In genomic region chr3:47244531-47245100, GRCh38 we compare ENCODE assay signal across 27 cellular contexts. TPM values are rescaled to one million over a fixed set of nuclear protein-coding genes. Genes with fewer than 3 reads are reported as not detected.
DNase-seq lines count a peak whose midpoint lies in the region; ATAC-seq, FAIRE-seq and TF ChIP-seq lines count a peak whose summit lies in the region.
"Had no signal": no experiment of that assay in that cellular context is flagged by ENCODE, and none has a peak within 500 bp of the region (broad histone marks: within the 10 kb centered on the region; RNA-seq: fewer than 3 reads in every experiment).

No MANE protein-coding gene starts in this region.

- TF ChIP-seq RAD21 in K562 (CRISPR knock-in tag; conservative IDR thresholded peaks at IDR 0.05 in 1 of 2, IDR thresholded peaks at IDR 0.05 in 1 of 2), result no peak

- peaks cover 0 to 4% of the 10 kb centered on the region in 2 experiments; a peak in 3 of 5 replicates for H3K4me1 ChIP-seq in K562 (replicated peaks in 1 of 2; ENCODE audit: control insufficient read depth in 2 of 2, insufficient read depth in 2 of 2, low read length in 2 of 2)
- H3K4me1 ChIP-seq in lower lobe of right lung, result no peaks in the 10 kb centered on the region
- H3K4me1 ChIP-seq: BE2C, BLaER1 had no signal

- TF ChIP-seq CTCF in K562 (IDR thresholded peaks at IDR 0.05 in 2 of 3, conservative IDR thresholded peaks at IDR 0.05 in 1 of 3; ENCODE audit: insufficient read depth in 2 of 3, low read depth in 1 of 3, low read length in 3 of 3) (0 out of 6 replicates have a peak, but pooled peaks of 1 of the 3 experiments have one; percentile 10), chondrocyte (IDR thresholded peaks at IDR 0.05) (no peak), lower lobe of right lung (IDR thresholded peaks at IDR 0.05) (no peak)

- CTCF ChIA-PET in K562 (lab: Yijun Ruan, JAX; ENCODE audit: low intra/inter-chr PET ratio), result no interaction called here
- CTCF ChIA-PET in activated naive CD4-positive, alpha-beta T cell treated with anti-CD3 and anti-CD28 coated beads for 36 hours (lab: Charles Lee), result no interaction called here

- POLR2A ChIA-PET in K562 (lab: Yijun Ruan, JAX), result interaction anchor here (0.8 to 1.1 kb wide), 3 partner anchors 10 to 32 kb away, joined by 3 to 4 read pairs (median 3); no protein-coding TSS in a partner anchor

- no peaks in the 10 kb centered on the region for H3K9me1 ChIP-seq in K562 (ENCODE audit: control insufficient read depth, insufficient read depth, low read length)

- DNase-seq in K562 (ENCODE audit: extremely low read depth in 1 of 4, low spot score in 3 of 4) (peak in 3 of 4 experiments; percentile 28 to 63 (median 57)), chondrocyte (ENCODE audit: low spot score) (peak; percentile 63), lower lobe of right lung (peak; percentile 37), NCI-H1417 (lab: John Stamatoyannopoulos, UW) (no peak), left cardiac atrium (no peak)
- DNase-seq in activated naive CD4-positive, alpha-beta T cell treated with anti-CD3 and anti-CD28 coated beads for 36 hours, result no peak
- DNase-seq: 8988T; ACHN; BE2C; C1 segment of cervical spinal cord; CD4-positive, alpha-beta memory T cell; CD4-positive, CD25-positive, alpha-beta regulatory T cell; CD8-positive, alpha-beta memory T cell; COR-L47; DMS 273 treated with DMSO at 0.1 percent for 48 hours; DMS153; DMS53; DMS79; DND-41; EL; GDM1 had no signal

- 41% methylated on average over 10 of the region's 10 CpGs for WGBS in K562 (ENCODE audit: insufficient coverage, low coverage, missing lambda C conversion rate)

- H4K20me1 ChIP-seq in K562 (replicated peaks; ENCODE audit: control insufficient read depth, insufficient read depth, low read length), result peaks cover 5% of the 10 kb centered on the region; the same call in 1 of the 2 replicates
- H4K20me1 ChIP-seq: BLaER1 had no signal

- no peaks in the 10 kb centered on the region for H3K27me3 Mint-ChIP-seq in chondrocyte (ENCODE audit: low read depth)
- H3K27me3 Mint-ChIP-seq in activated naive CD4-positive, alpha-beta T cell treated with anti-CD3 and anti-CD28 coated beads for 36 hours (ENCODE audit: low read depth), result no peaks in the 10 kb centered on the region
- H3K27me3 Mint-ChIP-seq: CD4-positive, alpha-beta memory T cell; CD4-positive, CD25-positive, alpha-beta regulatory T cell; CD8-positive, alpha-beta memory T cell had no signal

- intact Hi-C loops in K562 (cut with micrococcal nuclease), result no loop called here
- intact Hi-C loops in lower lobe of right lung (cut with DNase I), result no loop called here
- intact Hi-C loops in left cardiac atrium (cut with DNase I), result no loop called here
- intact Hi-C loops in activated naive CD4-positive, alpha-beta T cell treated with anti-CD3 and anti-CD28 coated beads for 36 hours (cut with micrococcal nuclease), result no loop called here

- TF ChIP-seq EP300 in K562 (IDR thresholded peaks at IDR 0.05; ENCODE audit: low read length), result no peak

- no peak overlapping the region for H3K4me2 ChIP-seq in K562 (ENCODE audit: insufficient read depth, low read length)
- H3K4me2 ChIP-seq: BLaER1 had no signal

- FAIRE-seq in K562 (lab: Jason Lieb, UNC), result no peak
- FAIRE-seq: A204.1, GM12878, GM12892, GM18507 had no signal

- no peak overlapping the region for H3K27ac Mint-ChIP-seq in chondrocyte (ENCODE audit: unreplicated experiment)
- H3K27ac Mint-ChIP-seq in activated naive CD4-positive, alpha-beta T cell treated with anti-CD3 and anti-CD28 coated beads for 36 hours, result no peak overlapping the region
- H3K27ac Mint-ChIP-seq: CD14-positive monocyte; CD4-positive, CD25-positive, alpha-beta regulatory T cell; CD8-positive, alpha-beta memory T cell had no signal

- no peaks in the 10 kb centered on the region for H3K36me3 Mint-ChIP-seq in chondrocyte (ENCODE audit: low read depth)
- H3K36me3 Mint-ChIP-seq in activated naive CD4-positive, alpha-beta T cell treated with anti-CD3 and anti-CD28 coated beads for 36 hours (ENCODE audit: low read depth), result no peaks in the 10 kb centered on the region
- H3K36me3 Mint-ChIP-seq: CD14-positive monocyte; CD4-positive, alpha-beta memory T cell; CD4-positive, CD25-positive, alpha-beta regulatory T cell; CD8-positive, alpha-beta memory T cell had no signal

- H3K27me3 ChIP-seq in K562 (ENCODE audit: control insufficient read depth in 2 of 2, insufficient read depth in 2 of 2, low read length in 2 of 2) (peaks cover 0 to 8% of the 10 kb centered on the region in 2 experiments; a peak in 2 of 5 replicates), lower lobe of right lung (ENCODE audit: low read depth) (no peaks in the 10 kb centered on the region)
- H3K27me3 ChIP-seq: BE2C, BLaER1 had no signal

- H3K36me3 ChIP-seq in K562 (ENCODE audit: control insufficient read depth, insufficient read depth, low read length), result no peaks in the 10 kb centered on the region
- no peaks in the 10 kb centered on the region for H3K36me3 ChIP-seq in lower lobe of right lung
- H3K36me3 ChIP-seq: BE2C had no signal

- TF ChIP-seq POLR2A in K562 (conservative IDR thresholded peaks at IDR 0.05), result no peak

- no peak overlapping the region; a peak in 1 of 4 replicates for H3K9ac ChIP-seq in K562 (ENCODE audit: insufficient read depth in 1 of 2, low read depth in 2 of 2, low read length in 2 of 2)
- H3K9ac ChIP-seq: BLaER1 had no signal

- no peak overlapping the region for H3K4me3 Mint-ChIP-seq in chondrocyte (ENCODE audit: unreplicated experiment)
- H3K4me3 Mint-ChIP-seq in activated naive CD4-positive, alpha-beta T cell treated with anti-CD3 and anti-CD28 coated beads for 36 hours, result no peak overlapping the region
- H3K4me3 Mint-ChIP-seq: CD14-positive monocyte; CD4-positive, alpha-beta memory T cell; CD4-positive, CD25-positive, alpha-beta regulatory T cell; CD8-positive, alpha-beta memory T cell had no signal

- no peak overlapping the region for H3K4me3 ChIP-seq in K562
- no peak overlapping the region for H3K4me3 ChIP-seq in lower lobe of right lung
- H3K4me3 ChIP-seq: BLaER1, GM12878 had no signal

- no peaks in the 10 kb centered on the region for H3K9me3 Mint-ChIP-seq in chondrocyte (ENCODE audit: low read depth)
- no peaks in the 10 kb centered on the region for H3K9me3 Mint-ChIP-seq in activated naive CD4-positive, alpha-beta T cell treated with anti-CD3 and anti-CD28 coated beads for 36 hours
- H3K9me3 Mint-ChIP-seq: CD14-positive monocyte; CD4-positive, alpha-beta memory T cell; CD4-positive, CD25-positive, alpha-beta regulatory T cell; CD8-positive, alpha-beta memory T cell had no signal

- no peaks in the 10 kb centered on the region for H3K79me2 ChIP-seq in K562 (ENCODE audit: control insufficient read depth, insufficient read depth, low read length)

- H3K27ac ChIP-seq in K562 (ENCODE audit: extremely low read depth, low read depth, low read length), result no peak overlapping the region
- H3K27ac ChIP-seq in lower lobe of right lung, result no peak overlapping the region
- H3K27ac ChIP-seq: BLaER1 had no signal

- no TSS peak for BruUV-seq in K562 (replicated peaks; lab: Mats Ljungman, UMichigan)

- ATAC-seq in K562, result peak; percentile 43
- no peak for ATAC-seq in lower lobe of right lung
- ATAC-seq in left cardiac atrium, result no peak
- ATAC-seq: GM12878 had no signal

- in situ Hi-C loops in K562 (cut with MboI), result no loop called here

- peak overlapping the region; percentile 74 for H2AFZ ChIP-seq in K562 (ENCODE audit: low read depth, low read length)

- H3K9me3 ChIP-seq in K562 (replicated peaks; ENCODE audit: control insufficient read depth, insufficient read depth, low read depth, low read length) (no peaks in the 10 kb centered on the region), lower lobe of right lung (no peaks in the 10 kb centered on the region)
- H3K9me3 ChIP-seq: BE2C, BLaER1 had no signal

- no peaks in the 10 kb centered on the region for H3K4me1 Mint-ChIP-seq in chondrocyte (ENCODE audit: low read depth)
- H3K4me1 Mint-ChIP-seq in activated naive CD4-positive, alpha-beta T cell treated with anti-CD3 and anti-CD28 coated beads for 36 hours (ENCODE audit: low read depth), result no peaks in the 10 kb centered on the region
- H3K4me1 Mint-ChIP-seq: CD4-positive, alpha-beta memory T cell; CD4-positive, CD25-positive, alpha-beta regulatory T cell had no signal

RNA-seq across cellular contexts. Expression of gene KIF9, which starts 38.0 kb away (rescaled TPM):
- total RNA-seq in K562 (2011; cell fraction: chromatin; rRNA removed; ENCODE audit: low replicate concordance), result 13.2 and 14.9 TPM in 2 replicates
- total RNA-seq in K562 (2011; cell fraction: nucleolus; rRNA removed), result 8.4 and 13.3 TPM in 2 replicates
- 7.8 and 11.1 TPM in 2 replicates for total RNA-seq in K562 (2011; cell fraction: nucleoplasm; rRNA removed)
- total RNA-seq in K562 (2014; rRNA removed) (24.4 and 31.7 TPM in 2 replicates), K562 (2014; rRNA removed; fragmentation: Illumina TruSeq; extraction: Trizol) (25.0 and 26.9 TPM in 2 replicates), K562 (2015; rRNA removed; fragmentation: Illumina TruSeq; extraction: Trizol) (21.4 and 21.5 TPM in 2 replicates), K562 (2021) (20.4 and 26.3 TPM in 2 replicates), chondrocyte (3.9 to 4.5 TPM (median 4.3 TPM) in 3 replicates), lower lobe of right lung (8.7 TPM), left cardiac atrium (1 to 10 TPM; 6.1 to 8.0 TPM)
- polyA plus RNA-seq in K562 (2011; rRNA removed) (11.7 and 19.5 TPM in 2 replicates), K562 (2014; fragmentation: Illumina TruSeq; extraction: Trizol) (16.9 and 19.5 TPM in 2 replicates), K562 (2014; fragmentation: Nextera tagmentation; extraction: Ambion mirVana) (10 to 100 TPM; 52.1 to 56.9 TPM), K562 (2014; rRNA removed) (29.1 and 33.8 TPM in 2 replicates)
- 10.2 and 12.0 TPM in 2 replicates for polyA plus RNA-seq in K562 (2011; cell fraction: cytosol; rRNA removed)
- 9.9 and 12.5 TPM in 2 replicates for polyA plus RNA-seq in K562 (2011; cell fraction: nucleus; rRNA removed)
- 22.9 and 34.6 TPM in 2 replicates for polyA plus RNA-seq in K562 (2012)
- polyA minus RNA-seq in K562 (2011; rRNA and poly(A)+ RNA removed), result 8.8 and 10.7 TPM in 2 replicates
- 5.1 and 6.4 TPM in 2 replicates for polyA minus RNA-seq in K562 (2011; cell fraction: cytosol; rRNA and poly(A)+ RNA removed)
- 4.2 and 5.3 TPM in 2 replicates for polyA minus RNA-seq in K562 (2011; cell fraction: nucleus; rRNA and poly(A)+ RNA removed)
- total RNA-seq in activated naive CD4-positive, alpha-beta T cell treated with anti-CD3 and anti-CD28 coated beads for 36 hours, result 1 to 10 TPM; 4.5 to 4.9 TPM

RNA-seq across cellular contexts. Expression of gene KLHL18, which starts 38.1 kb away (rescaled TPM):
- total RNA-seq in K562 (2011; cell fraction: chromatin; rRNA removed; ENCODE audit: low replicate concordance), result 54.7 and 60.1 TPM in 2 replicates
- total RNA-seq in K562 (2011; cell fraction: nucleolus; rRNA removed), result 43.5 and 49.7 TPM in 2 replicates
- 55.2 and 67.2 TPM in 2 replicates for total RNA-seq in K562 (2011; cell fraction: nucleoplasm; rRNA removed)
- total RNA-seq in K562 (2014; rRNA removed) (26.7 and 34.9 TPM in 2 replicates), K562 (2014; rRNA removed; fragmentation: Illumina TruSeq; extraction: Trizol) (30.5 and 30.8 TPM in 2 replicates), K562 (2015; rRNA removed; fragmentation: Illumina TruSeq; extraction: Trizol) (33.5 and 34.9 TPM in 2 replicates), K562 (2021) (70.8 and 79.5 TPM in 2 replicates), chondrocyte (31.9 to 34.6 TPM (median 32.3 TPM) in 3 replicates), lower lobe of right lung (30.2 TPM), left cardiac atrium (10 to 100 TPM; 32.9 to 39.5 TPM)
- polyA plus RNA-seq in K562 (2011; rRNA removed) (67.4 and 73.7 TPM in 2 replicates), K562 (2014; fragmentation: Illumina TruSeq; extraction: Trizol) (48.7 and 52.9 TPM in 2 replicates), K562 (2014; fragmentation: Nextera tagmentation; extraction: Ambion mirVana) (10 to 100 TPM; 81.5 to 97.5 TPM), K562 (2014; rRNA removed) (40.4 and 43.6 TPM in 2 replicates)
- polyA plus RNA-seq in K562 (2011; cell fraction: cytosol; rRNA removed), result 80.1 and 102 TPM in 2 replicates
- polyA plus RNA-seq in K562 (2011; cell fraction: nucleus; rRNA removed), result 39.7 and 55.6 TPM in 2 replicates
- polyA plus RNA-seq in K562 (2012), result 27.1 and 110 TPM in 2 replicates
- polyA minus RNA-seq in K562 (2011; rRNA and poly(A)+ RNA removed), result 38.9 and 57.3 TPM in 2 replicates
- 18.8 and 37.2 TPM in 2 replicates for polyA minus RNA-seq in K562 (2011; cell fraction: cytosol; rRNA and poly(A)+ RNA removed)
- polyA minus RNA-seq in K562 (2011; cell fraction: nucleus; rRNA and poly(A)+ RNA removed), result 24.2 and 31.7 TPM in 2 replicates
- total RNA-seq in activated naive CD4-positive, alpha-beta T cell treated with anti-CD3 and anti-CD28 coated beads for 36 hours, result 10 to 100 TPM; 20.7 to 21.6 TPM

Comparison
In these comparisons a context has a peak if more than half of its experiments do, and no peak if none do; other contexts are left out.
1. DNase-seq: peak in K562 (3 of 4), chondrocyte (single experiment) and lower lobe of right lung (single experiment); none in NCI-H1417 (0 of 3), left cardiac atrium (single experiment) and activated naive CD4-positive, alpha-beta T cell treated with anti-CD3 and anti-CD28 coated beads for 36 hours (single experiment).